Comparison of ENCODE assay signal across 1 cellular context in genomic region chr2:241820625-241821384, GRCh38.
TF ChIP-seq lines count a peak whose summit lies in the region.

No MANE protein-coding gene starts in this region.

TF ChIP-seq in K562, 482 proteins besides CTCF, POLR2A, EP300 and RAD21:
- TF ChIP-seq NR4A1 (CRISPR knock-in tag; IDR thresholded peaks at IDR 0.05) (no peak), NR4A1 (tag; IDR thresholded peaks at IDR 0.05) (no peak), HBP1 (CRISPR knock-in tag; IDR thresholded peaks at IDR 0.05) (no peak), MBD2 (IDR thresholded peaks at IDR 0.05; ENCODE audit: borderline replicate concordance, low read depth) (no peak), ZNF592 (IDR thresholded peaks at IDR 0.05) (no peak), FOXJ2 (tag; IDR thresholded peaks at IDR 0.05) (no peak), RREB1 (CRISPR knock-in tag; IDR thresholded peaks at IDR 0.05) (no peak), CBX3 (IDR thresholded peaks at IDR 0.05; ENCODE audit: borderline replicate concordance in 1 of 2, low read length in 2 of 2) (no peak), ZNF740 (CRISPR knock-in tag; IDR thresholded peaks at IDR 0.05) (no peak), ZNF740 (tag; IDR thresholded peaks at IDR 0.05) (no peak), TEAD1 (CRISPR knock-in tag; IDR thresholded peaks at IDR 0.05) (no peak), ZNF253 (CRISPR knock-in tag; conservative IDR thresholded peaks at IDR 0.05) (no peak)
- TF ChIP-seq, protein P1, sequence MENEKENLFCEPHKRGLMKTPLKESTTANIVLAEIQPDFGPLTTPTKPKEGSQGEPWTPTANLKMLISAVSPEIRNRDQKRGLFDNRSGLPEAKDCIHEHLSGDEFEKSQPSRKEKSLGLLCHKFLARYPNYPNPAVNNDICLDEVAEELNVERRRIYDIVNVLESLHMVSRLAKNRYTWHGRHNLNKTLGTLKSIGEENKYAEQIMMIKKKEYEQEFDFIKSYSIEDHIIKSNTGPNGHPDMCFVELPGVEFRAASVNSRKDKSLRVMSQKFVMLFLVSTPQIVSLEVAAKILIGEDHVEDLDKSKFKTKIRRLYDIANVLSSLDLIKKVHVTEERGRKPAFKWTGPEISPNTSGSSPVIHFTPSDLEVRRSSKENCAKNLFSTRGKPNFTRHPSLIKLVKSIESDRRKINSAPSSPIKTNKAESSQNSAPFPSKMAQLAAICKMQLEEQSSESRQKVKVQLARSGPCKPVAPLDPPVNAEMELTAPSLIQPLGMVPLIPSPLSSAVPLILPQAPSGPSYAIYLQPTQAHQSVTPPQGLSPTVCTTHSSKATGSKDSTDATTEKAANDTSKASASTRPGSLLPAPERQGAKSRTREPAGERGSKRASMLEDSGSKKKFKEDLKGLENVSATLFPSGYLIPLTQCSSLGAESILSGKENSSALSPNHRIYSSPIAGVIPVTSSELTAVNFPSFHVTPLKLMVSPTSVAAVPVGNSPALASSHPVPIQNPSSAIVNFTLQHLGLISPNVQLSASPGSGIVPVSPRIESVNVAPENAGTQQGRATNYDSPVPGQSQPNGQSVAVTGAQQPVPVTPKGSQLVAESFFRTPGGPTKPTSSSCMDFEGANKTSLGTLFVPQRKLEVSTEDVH (IDR thresholded peaks at IDR 0.05; ENCODE audit: low read depth, partially characterized antibody), result no peak
TF ChIP-seq in K562: peak in this region for 0.
